In genomic region chr3:59040902-59041301, GRCh38 we compare ENCODE assay signal across 2 cellular contexts.
TF ChIP-seq lines count a peak whose summit lies in the region.

No MANE protein-coding gene starts in this region.

TF ChIP-seq in liver, 16 proteins besides CTCF, POLR2A, EP300 and RAD21 (continued from another document):
- peak; percentile 85 for TF ChIP-seq REST (IDR thresholded peaks at IDR 0.05)
- TF ChIP-seq RXRA (IDR thresholded peaks at IDR 0.05) = peak; percentile 76 to 83
- TF ChIP-seq GABPA (IDR thresholded peaks at IDR 0.05 in 1 of 2, conservative IDR thresholded peaks at IDR 0.05 in 1 of 2) = peak in 1 of 2 donors; percentile 18
- TF ChIP-seq ZBTB33 (IDR thresholded peaks at IDR 0.05) = peak; percentile 89
- TF ChIP-seq EGR1 (IDR thresholded peaks at IDR 0.05; ENCODE audit: low read depth in 2 of 2) = peak; percentile 80 to 95
- peak; percentile 72 to 79 for TF ChIP-seq JUND (IDR thresholded peaks at IDR 0.05)
- TF ChIP-seq SP1 (IDR thresholded peaks at IDR 0.05) = peak; percentile 89
- TF ChIP-seq TAF1 (conservative IDR thresholded peaks at IDR 0.05) = no peak
- TF ChIP-seq ATF3 (IDR thresholded peaks at IDR 0.05) = peak; percentile 77
- TF ChIP-seq YY1 (IDR thresholded peaks at IDR 0.05) = peak; percentile 94
- no peak for TF ChIP-seq HNF4G (IDR thresholded peaks at IDR 0.05)
- TF ChIP-seq HNF4A (conservative IDR thresholded peaks at IDR 0.05) = peak; percentile 66 to 70
- TF ChIP-seq NR2F2 (IDR thresholded peaks at IDR 0.05) = peak; percentile 36
TF ChIP-seq in liver: peak in this region for 14.

TF ChIP-seq in HepG2, 621 proteins besides CTCF, POLR2A, EP300 and RAD21 (continued from another document):
- no peak for TF ChIP-seq ZMAT5 (CRISPR knock-in tag; IDR thresholded peaks at IDR 0.05; ENCODE audit: borderline replicate concordance, low read depth)
- no peak for TF ChIP-seq ZNF337 (CRISPR knock-in tag; IDR thresholded peaks at IDR 0.05; ENCODE audit: borderline replicate concordance, low read depth)
- TF ChIP-seq ZNF225 (CRISPR knock-in tag; IDR thresholded peaks at IDR 0.05) = no peak
TF ChIP-seq in HepG2: peak in this region for 0.
